Comparison of ENCODE assay signal across 13 cellular contexts in genomic region chr6:10749734-10750133, GRCh38. TPM values are rescaled to one million over a fixed set of nuclear protein-coding genes. Genes with fewer than 3 reads are reported as not detected.
A peak's percentile ranks its signal among the peaks of the same experiment; 100 is the strongest.
DNase-seq lines count a peak whose midpoint lies in the region; ATAC-seq and TF ChIP-seq lines count a peak whose summit lies in the region.
"Had no signal": no experiment of that assay in that cellular context is flagged by ENCODE, and none has a peak within 500 bp of the region (broad histone marks: within the 10 kb centered on the region; RNA-seq: fewer than 3 reads in every experiment).

No MANE protein-coding gene starts in this region.

- peaks cover 20 to 29% of the 10 kb centered on the region in 2 experiments for H3K36me3 ChIP-seq in SK-N-SH (replicated peaks in 1 of 2; ENCODE audit: control insufficient read depth in 1 of 2, insufficient read depth in 2 of 2, low read length in 1 of 2)
- peaks cover 0 to 55% of the 10 kb centered on the region in 2 donors for H3K36me3 ChIP-seq in gastroesophageal sphincter

- H3K27me3 ChIP-seq in SK-N-SH (ENCODE audit: insufficient read depth) (no peaks in the 10 kb centered on the region), gastroesophageal sphincter (no peaks in the 10 kb centered on the region)
- H3K27me3 ChIP-seq: upper lobe of left lung had no signal

- POLR2A ChIA-PET in SK-N-SH (lab: Yijun Ruan, JAX): no interaction called here
- POLR2A ChIA-PET in activated CD8-positive, alpha-beta T cell treated with anti-CD3 and anti-CD28 coated beads for 36 hours (lab: Charles Lee): interaction anchor here (3.2 kb wide), 1 partner anchor 26 kb away, joined by 20 read pairs; the partner anchor contains the start of gene TMEM14C

- no peak overlapping the region for H3K4me3 ChIP-seq in SK-N-SH (ENCODE audit: low read depth in 2 of 2, low read length in 1 of 2)
- no peak overlapping the region for H3K4me3 ChIP-seq in gastroesophageal sphincter

- no peak for TF ChIP-seq POLR2A in gastroesophageal sphincter (IDR thresholded peaks at IDR 0.05)

- no peak for TF ChIP-seq RAD21 in SK-N-SH (IDR thresholded peaks at IDR 0.05; ENCODE audit: low read length)

- peaks cover 56% of the 10 kb centered on the region for H3K4me1 Mint-ChIP-seq in activated CD8-positive, alpha-beta T cell treated with anti-CD3 and anti-CD28 coated beads for 36 hours (ENCODE audit: low read depth)
- peaks cover 27% of the 10 kb centered on the region for H3K4me1 Mint-ChIP-seq in mesothelial cell of epicardium

- H3F3A ChIP-seq in SK-N-SH (replicated peaks; ENCODE audit: insufficient read depth): no peaks in the 10 kb centered on the region

- TF ChIP-seq CTCF in SK-N-SH (IDR thresholded peaks at IDR 0.05) (no peak), mesothelial cell of epicardium (IDR thresholded peaks at IDR 0.05; ENCODE audit: unreplicated experiment) (no peak), gastroesophageal sphincter (IDR thresholded peaks at IDR 0.05) (no peak)
- no peak for TF ChIP-seq CTCF in activated CD8-positive, alpha-beta T cell treated with anti-CD3 and anti-CD28 coated beads for 36 hours (IDR thresholded peaks at IDR 0.05)

- 0 out of 2 replicates have a peak, but pooled peaks cover 3% of the 10 kb centered on the region for H4K20me1 ChIP-seq in SK-N-SH (ENCODE audit: insufficient read depth)

- no peaks in the 10 kb centered on the region for H3K9me3 Mint-ChIP-seq in activated CD8-positive, alpha-beta T cell treated with anti-CD3 and anti-CD28 coated beads for 36 hours
- H3K9me3 Mint-ChIP-seq in mesothelial cell of epicardium: no peaks in the 10 kb centered on the region

- no peak overlapping the region for H3K4me3 Mint-ChIP-seq in activated CD8-positive, alpha-beta T cell treated with anti-CD3 and anti-CD28 coated beads for 36 hours
- H3K4me3 Mint-ChIP-seq in mesothelial cell of epicardium: peak overlapping the region; percentile 96

- H3K27me3 Mint-ChIP-seq in activated CD8-positive, alpha-beta T cell treated with anti-CD3 and anti-CD28 coated beads for 36 hours: no peaks in the 10 kb centered on the region
- H3K27me3 Mint-ChIP-seq in mesothelial cell of epicardium (ENCODE audit: low read depth): no peaks in the 10 kb centered on the region

- DNase-seq in SK-N-SH: no peak
- peak in 75 of 76 experiments; percentile 14 to 97 (median 89) for DNase-seq in HUDEP-2 (lab: John Stamatoyannopoulos, UW; ENCODE audit: unreplicated experiment in 76 of 76)
- DNase-seq in activated CD8-positive, alpha-beta T cell treated with anti-CD3 and anti-CD28 coated beads for 36 hours: no peak
- no peak for DNase-seq in mesothelial cell of epicardium (ENCODE audit: low spot score in 2 of 2, unreplicated experiment in 2 of 2)
- DNase-seq in Ammon's horn (ENCODE audit: low spot score): no peak
- DNase-seq: 8988T; effector memory CD4-positive, alpha-beta T cell; NCI-H2029 treated with DMSO at 0.1 percent for 48 hours; occipital lobe; upper lobe of left lung had no signal

- WGBS in SK-N-SH (ENCODE audit: low lambda C conversion rate): 77% methylated on average over 2 of the region's 2 CpGs
- WGBS in gastroesophageal sphincter (ENCODE audit: low coverage in 1 of 2), 2 donors: 7% methylated on average over 2 of the region's 2 CpGs; no CpG with 5 or more reads in 1 of the 2 donors

- ATAC-seq in SK-N-SH treated with all-trans-retinoic acid at 6 μM for 48 hours: no peak
- ATAC-seq in activated CD8-positive, alpha-beta T cell treated with anti-CD3 and anti-CD28 coated beads for 36 hours: no peak
- ATAC-seq in HG03565 (IDR thresholded peaks at IDR 0.05; ENCODE audit: unreplicated experiment): no peak
- no peak for ATAC-seq in gastroesophageal sphincter

- peaks cover 62% of the 10 kb centered on the region for H3K79me2 ChIP-seq in SK-N-SH (ENCODE audit: insufficient read depth)

- CTCF ChIA-PET in SK-N-SH (lab: Yijun Ruan, JAX): interaction anchor here (0.7 to 1.4 kb wide), 3 partner anchors 8 to 51 kb away, joined by 3 to 5 read pairs (median 3); no protein-coding TSS in a partner anchor
- CTCF ChIA-PET in activated CD8-positive, alpha-beta T cell treated with anti-CD3 and anti-CD28 coated beads for 36 hours (lab: Charles Lee): no interaction called here

- H3K27ac ChIP-seq in SK-N-SH (ENCODE audit: low read depth in 2 of 2, low read length in 1 of 2) (no peak overlapping the region), gastroesophageal sphincter (no peak overlapping the region)

- no peaks in the 10 kb centered on the region for H3K9me2 ChIP-seq in SK-N-SH

- intact Hi-C loops in activated CD8-positive, alpha-beta T cell treated with anti-CD3 and anti-CD28 coated beads for 36 hours (cut with micrococcal nuclease): no loop called here

- H3K4me1 ChIP-seq in SK-N-SH (ENCODE audit: control insufficient read depth in 1 of 2, insufficient read depth in 2 of 2, low read depth in 1 of 2, low read length in 1 of 2) (peaks cover 6 to 20% of the 10 kb centered on the region in 2 experiments; a peak in 3 of 4 replicates), gastroesophageal sphincter (peaks cover 3 to 40% (median 16%) of the 10 kb centered on the region in 3 donors)

- TF ChIP-seq EP300 in SK-N-SH (IDR thresholded peaks at IDR 0.05; ENCODE audit: borderline replicate concordance in 1 of 2, low read depth in 1 of 2, low read length in 1 of 2): no peak
- TF ChIP-seq EP300 in gastroesophageal sphincter (IDR thresholded peaks at IDR 0.05): no peak

- peak overlapping the region; percentile 29 for H3K27ac Mint-ChIP-seq in activated CD8-positive, alpha-beta T cell treated with anti-CD3 and anti-CD28 coated beads for 36 hours
- H3K27ac Mint-ChIP-seq in mesothelial cell of epicardium: peak overlapping the region; percentile 86

- 0 out of 2 replicates have a peak overlapping the region, but pooled peaks have one; percentile 95 for H3K4me2 ChIP-seq in SK-N-SH

- H3K36me3 Mint-ChIP-seq in activated CD8-positive, alpha-beta T cell treated with anti-CD3 and anti-CD28 coated beads for 36 hours (ENCODE audit: low read depth): peaks cover 38% of the 10 kb centered on the region
- H3K36me3 Mint-ChIP-seq in mesothelial cell of epicardium: peaks cover 14% of the 10 kb centered on the region

- no peaks in the 10 kb centered on the region for H3K9me3 ChIP-seq in SK-N-SH
- H3K9me3 ChIP-seq in gastroesophageal sphincter: no peaks in the 10 kb centered on the region
- H3K9me3 ChIP-seq: upper lobe of left lung had no signal

- no peak overlapping the region for H2AFZ ChIP-seq in SK-N-SH (ENCODE audit: low read depth)

- H3K9ac ChIP-seq in SK-N-SH: no peak overlapping the region

TF ChIP-seq in SK-N-SH, 30 proteins besides CTCF, POLR2A, EP300 and RAD21 (continues in another document):
- TF ChIP-seq GABPA (IDR thresholded peaks at IDR 0.05; ENCODE audit: low read depth): no peak

TF ChIP-seq in SK-N-SH treated with all-trans-retinoic acid at 6 μM for 48 hours, 23 proteins besides CTCF, POLR2A, EP300 and RAD21:
- TF ChIP-seq ZNF8 (CRISPR knock-in tag; IDR thresholded peaks at IDR 0.05): no peak
TF ChIP-seq in SK-N-SH treated with all-trans-retinoic acid at 6 μM for 48 hours: peak in this region for 0.

RNA-seq across cellular contexts. Expression of gene TMEM14B, which starts 2.1 kb away (rescaled TPM):
- 89.0 and 93.6 TPM in 2 replicates for polyA plus RNA-seq in SK-N-SH (2012; rRNA removed)
- 107 and 142 TPM in 2 replicates for polyA plus RNA-seq in SK-N-SH (2012; cell fraction: cytosol; rRNA removed)
- 21.9 and 32.6 TPM in 2 replicates for polyA plus RNA-seq in SK-N-SH (2012; cell fraction: nucleus; rRNA removed)
- total RNA-seq in activated CD8-positive, alpha-beta T cell treated with anti-CD3 and anti-CD28 coated beads for 36 hours: 10 to 100 TPM; 92.1 to 94.2 TPM
- 56.1 to 58.5 TPM (median 57.3 TPM) in 3 replicates for total RNA-seq in mesothelial cell of epicardium
- total RNA-seq in gastroesophageal sphincter: 10 to 100 TPM; 29.7 to 65.2 (median 60.5) TPM

RNA-seq across cellular contexts. Expression of gene TMEM14C, which starts 26.9 kb away (rescaled TPM):
- polyA plus RNA-seq in SK-N-SH (2012; rRNA removed): 199 and 214 TPM in 2 replicates
- polyA plus RNA-seq in SK-N-SH (2012; cell fraction: cytosol; rRNA removed): 220 and 240 TPM in 2 replicates
- polyA plus RNA-seq in SK-N-SH (2012; cell fraction: nucleus; rRNA removed): 79.5 and 104 TPM in 2 replicates
- 10 to 100 TPM; 60.1 to 62.0 TPM for total RNA-seq in activated CD8-positive, alpha-beta T cell treated with anti-CD3 and anti-CD28 coated beads for 36 hours
- 74.4 to 78.9 TPM (median 75.7 TPM) in 3 replicates for total RNA-seq in mesothelial cell of epicardium
- 100 to 1,000 TPM in 3 of 4 donors, 10 to 100 TPM in 1; 97.4 to 209 (median 150) TPM for total RNA-seq in gastroesophageal sphincter

RNA-seq across cellular contexts. Expression of gene PAK1IP1, which starts 55.0 kb away (rescaled TPM):
- 16.2 and 19.1 TPM in 2 replicates for polyA plus RNA-seq in SK-N-SH (2012; rRNA removed)
- polyA plus RNA-seq in SK-N-SH (2012; cell fraction: cytosol; rRNA removed): 22.3 and 30.4 TPM in 2 replicates
- 8.2 and 13.2 TPM in 2 replicates for polyA plus RNA-seq in SK-N-SH (2012; cell fraction: nucleus; rRNA removed)
- 10 to 100 TPM; 34.2 to 35.5 TPM for total RNA-seq in activated CD8-positive, alpha-beta T cell treated with anti-CD3 and anti-CD28 coated beads for 36 hours
- total RNA-seq in mesothelial cell of epicardium (14.7 to 16.8 TPM (median 15.5 TPM) in 3 replicates), gastroesophageal sphincter (10 to 100 TPM in 3 of 4 donors, 1 to 10 TPM in 1; 9.4 to 14.6 (median 12.5) TPM)

RNA-seq across cellular contexts. Expression of gene C6orf52, which starts 55.3 kb away (rescaled TPM):
- 0.71 and 1.4 TPM in 2 replicates for polyA plus RNA-seq in SK-N-SH (2012; rRNA removed)
- 1.3 TPM in 2 replicates for polyA plus RNA-seq in SK-N-SH (2012; cell fraction: cytosol; rRNA removed)
- polyA plus RNA-seq in SK-N-SH (2012; cell fraction: nucleus; rRNA removed): 0.86 and 1.5 TPM in 2 replicates
- 1 to 10 TPM; 2.6 to 3.3 TPM for total RNA-seq in activated CD8-positive, alpha-beta T cell treated with anti-CD3 and anti-CD28 coated beads for 36 hours
- 3.1 to 4.6 TPM (median 3.8 TPM) in 3 replicates for total RNA-seq in mesothelial cell of epicardium
- 1 to 10 TPM in 1 of 4 donors, not detected in 3; 2.5 TPM for total RNA-seq in gastroesophageal sphincter

Comparison
In these comparisons a context has a peak if more than half of its experiments do, and no peak if none do; other contexts are left out.
1. DNase-seq: peak in HUDEP-2 (75 of 76); none in SK-N-SH (single experiment), activated CD8-positive, alpha-beta T cell treated with anti-CD3 and anti-CD28 coated beads for 36 hours (single experiment), mesothelial cell of epicardium (0 of 2) and Ammon's horn (single experiment).